ENCODE assay signal across 10 cellular contexts in the genomic region with DNA sequence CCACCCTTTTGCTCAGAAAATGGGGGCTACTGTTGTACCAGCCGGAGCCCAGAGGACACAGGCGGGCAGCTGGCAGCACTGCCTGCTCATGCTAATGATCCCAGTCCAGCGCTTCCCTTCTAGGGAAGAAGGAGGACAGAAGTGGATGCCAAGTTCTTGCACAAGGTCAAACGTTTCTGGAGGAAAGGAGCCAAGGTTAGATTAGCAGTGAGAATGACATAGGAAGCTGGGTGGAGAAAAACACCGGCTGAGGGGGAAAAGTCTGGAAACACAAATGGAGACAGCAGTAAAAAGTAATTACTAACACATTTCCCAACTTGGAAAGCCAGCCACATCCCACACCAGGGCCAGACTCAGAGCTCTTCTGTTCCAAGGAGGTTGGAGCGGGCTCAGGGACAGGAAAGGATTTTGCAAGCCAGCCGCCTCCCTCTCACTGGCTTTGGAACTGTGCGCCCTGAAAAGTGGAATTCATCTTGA.
DNase-seq lines count a peak whose midpoint lies in the region; ATAC-seq and TF ChIP-seq lines count a peak whose summit lies in the region.
"Had no signal": no experiment of that assay in that cellular context is flagged by ENCODE, and none has a peak within 500 bp of the region (broad histone marks: within the 10 kb centered on the region; RNA-seq: fewer than 3 reads in every experiment).

No MANE protein-coding gene starts in this region.

- H3K4me1 ChIP-seq in esophagus muscularis mucosa = peaks cover 27 to 35% (median 29%) of the 10 kb centered on the region in 4 donors
- H3K4me1 ChIP-seq in mucosa of descending colon (ENCODE audit: low read depth) = no peaks in the 10 kb centered on the region
- H3K4me1 ChIP-seq in suprapubic skin = peaks cover 20% of the 10 kb centered on the region

- TF ChIP-seq POLR2A in esophagus muscularis mucosa (IDR thresholded peaks at IDR 0.05; ENCODE audit: low read depth) (no peak), suprapubic skin (IDR thresholded peaks at IDR 0.05) (no peak)

- ATAC-seq in mucosa of descending colon (peak; percentile 72), HG02610 (IDR thresholded peaks at IDR 0.05; ENCODE audit: unreplicated experiment) (no peak), HG03039 (IDR thresholded peaks at IDR 0.05; ENCODE audit: unreplicated experiment) (no peak), GM19452 (IDR thresholded peaks at IDR 0.05; ENCODE audit: unreplicated experiment) (no peak)

- TF ChIP-seq CTCF in esophagus muscularis mucosa (IDR thresholded peaks at IDR 0.05) = no peak
- TF ChIP-seq CTCF in mucosa of descending colon (IDR thresholded peaks at IDR 0.05) = no peak
- TF ChIP-seq CTCF in suprapubic skin (IDR thresholded peaks at IDR 0.05) = no peak

- TF ChIP-seq EP300 in esophagus muscularis mucosa (IDR thresholded peaks at IDR 0.05) (no peak), suprapubic skin (IDR thresholded peaks at IDR 0.05) (no peak)

- H3K27me3 ChIP-seq in esophagus muscularis mucosa (no peaks in the 10 kb centered on the region), suprapubic skin (no peaks in the 10 kb centered on the region)

- H3K4me3 ChIP-seq in esophagus muscularis mucosa (peak overlapping the region; percentile 29 to 48 (median 43)), mucosa of descending colon (no peak overlapping the region), suprapubic skin (peak overlapping the region; percentile 19)

- H3K9me3 ChIP-seq in esophagus muscularis mucosa (no peaks in the 10 kb centered on the region), mucosa of descending colon (no peaks in the 10 kb centered on the region), suprapubic skin (no peaks in the 10 kb centered on the region)

- H3K36me3 ChIP-seq in esophagus muscularis mucosa = no peaks in the 10 kb centered on the region
- H3K36me3 ChIP-seq in mucosa of descending colon (ENCODE audit: low read depth) = no peaks in the 10 kb centered on the region
- H3K36me3 ChIP-seq in suprapubic skin = no peaks in the 10 kb centered on the region

- DNase-seq in M059J (ENCODE audit: low read depth) (peak; percentile 39), esophagus muscularis mucosa (ENCODE audit: extremely low spot score) (peak; percentile 94), mucosa of descending colon (peak in 2 of 3 donors; percentile 37 to 42), suprapubic skin (ENCODE audit: low spot score in 2 of 2) (peak; percentile 85 to 90), NCI-H1417 treated with DMSO at 0.1 percent for 48 hours (lab: John Stamatoyannopoulos, UW) (no peak)
- DNase-seq: GDM1, RPMI8226 had no signal

- intact Hi-C loops in esophagus muscularis mucosa (cut with DNase I) (no loop called here), mucosa of descending colon (cut with DNase I, micrococcal nuclease) (no loop called here)

- 22% methylated on average over 6 of the region's 8 CpGs for WGBS in esophagus muscularis mucosa
- 10% methylated on average over 8 of the region's 8 CpGs for WGBS in suprapubic skin

- H3K27ac ChIP-seq in esophagus muscularis mucosa (replicated peaks in 1 of 4) = peak overlapping the region; percentile 82 to 87 (median 84)
- H3K27ac ChIP-seq in suprapubic skin = peak overlapping the region; percentile 34
